In genomic region chr12:119869720-119870119, GRCh38 we compare ENCODE assay signal across 2 cellular contexts.
TF ChIP-seq lines count a peak whose summit lies in the region.

No MANE protein-coding gene starts in this region.

TF ChIP-seq in K562, 482 proteins besides CTCF, POLR2A, EP300 and RAD21 (continued from another document):
- no peak for TF ChIP-seq CHAMP1 (IDR thresholded peaks at IDR 0.05)
- no peak for TF ChIP-seq EGR1 (conservative IDR thresholded peaks at IDR 0.05)
- TF ChIP-seq RFX1 (IDR thresholded peaks at IDR 0.05) = no peak
- no peak for TF ChIP-seq IRF1 (CRISPR knock-in tag; IDR thresholded peaks at IDR 0.05; ENCODE audit: borderline replicate concordance)
- TF ChIP-seq ZBTB5 (IDR thresholded peaks at IDR 0.05) = no peak
- no peak for TF ChIP-seq ZNF347 (CRISPR knock-in tag; IDR thresholded peaks at IDR 0.05; ENCODE audit: low read depth)
- TF ChIP-seq ZNF444 (CRISPR knock-in tag; IDR thresholded peaks at IDR 0.05) = no peak
- TF ChIP-seq ZNF511 (CRISPR knock-in tag; IDR thresholded peaks at IDR 0.05) = no peak
- no peak for TF ChIP-seq HNRNPL (IDR thresholded peaks at IDR 0.05; ENCODE audit: low read depth, low read length)
- TF ChIP-seq CSDE1 (IDR thresholded peaks at IDR 0.05) = no peak
- TF ChIP-seq ZNF431 (CRISPR knock-in tag; IDR thresholded peaks at IDR 0.05) = no peak
- no peak for TF ChIP-seq ZFP36 (IDR thresholded peaks at IDR 0.05; ENCODE audit: low read depth, low read length, partially characterized antibody)

TF ChIP-seq in GM23338, 12 proteins besides CTCF, POLR2A, EP300 and RAD21:
- TF ChIP-seq ZNF462 (CRISPR knock-in tag; IDR thresholded peaks at IDR 0.05) = no peak
- no peak for TF ChIP-seq REST (IDR thresholded peaks at IDR 0.05; ENCODE audit: unreplicated experiment)
- no peak for TF ChIP-seq EZH2 (IDR thresholded peaks at IDR 0.05; ENCODE audit: low read depth, unreplicated experiment)
- TF ChIP-seq JUNB (IDR thresholded peaks at IDR 0.05; ENCODE audit: unreplicated experiment) = no peak
- no peak for TF ChIP-seq EZH2phosphoT487 (IDR thresholded peaks at IDR 0.05; ENCODE audit: unreplicated experiment)
- TF ChIP-seq ZNF331 (CRISPR knock-in tag; IDR thresholded peaks at IDR 0.05; ENCODE audit: low read depth) = no peak
- no peak for TF ChIP-seq STAT1 (IDR thresholded peaks at IDR 0.05; ENCODE audit: unreplicated experiment)
- TF ChIP-seq ETS1 (IDR thresholded peaks at IDR 0.05) = no peak
- no peak for TF ChIP-seq ZNF114 (CRISPR knock-in tag; IDR thresholded peaks at IDR 0.05)
- TF ChIP-seq POLR2AphosphoS5 (IDR thresholded peaks at IDR 0.05; ENCODE audit: low read depth) = no peak
- TF ChIP-seq NANOG (IDR thresholded peaks at IDR 0.05; ENCODE audit: borderline replicate concordance) = no peak
